12 cellular contexts compared by ENCODE assay signal in the genomic region with DNA sequence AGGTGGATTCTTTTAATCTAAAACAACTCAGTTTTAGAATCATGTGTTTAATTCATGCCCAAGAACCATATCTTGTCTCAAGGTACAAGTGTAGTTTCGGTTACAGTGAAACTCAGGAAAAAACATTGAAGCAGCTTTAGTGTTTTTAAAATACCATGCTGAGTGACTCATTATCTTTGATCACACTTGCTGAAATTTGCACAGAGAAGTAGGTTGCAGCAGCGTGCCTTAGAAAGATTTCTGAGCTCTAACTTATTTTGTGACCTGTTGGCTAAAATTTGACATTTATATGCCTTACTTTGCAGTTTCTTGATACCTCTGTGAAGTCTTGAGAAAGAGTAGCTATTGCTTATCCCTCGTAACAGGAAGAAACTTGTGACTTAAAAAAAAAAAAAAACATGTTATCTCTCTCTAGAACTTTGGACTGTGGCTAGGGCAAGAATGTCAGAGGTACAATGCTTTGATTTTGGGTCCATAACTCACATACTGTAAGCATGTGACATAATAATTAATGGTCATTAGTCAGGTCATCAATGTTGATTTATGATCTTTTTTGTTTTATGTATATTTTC. TPM values are rescaled to one million over a fixed set of nuclear protein-coding genes. Genes with fewer than 3 reads are reported as not detected.
DNase-seq lines count a peak whose midpoint lies in the region; ATAC-seq and TF ChIP-seq lines count a peak whose summit lies in the region.
"Had no signal": no experiment of that assay in that cellular context is flagged by ENCODE, and none has a peak within 500 bp of the region (broad histone marks: within the 10 kb centered on the region; RNA-seq: fewer than 3 reads in every experiment).

No MANE protein-coding gene starts in this region.

- peak overlapping the region; percentile 93 for H3K27ac Mint-ChIP-seq in activated naive CD4-positive, alpha-beta T cell treated with anti-CD3 and anti-CD28 coated beads, Interleukin-2, amount 10 ng/mL, durations not matched to agents 7 days and 5 days
- H3K27ac Mint-ChIP-seq in activated T-helper 1 cell treated with anti-CD3 and anti-CD28 coated beads, Interleukin-12 subunit alpha, Interleukin-12 subunit beta, Interleukin-2, Interleukin-4 antibody, amounts not matched to agents 30 ng/mL and 10 ng/mL and 1 ng/mL, durations not matched to agents 14 hours and 24 hours and 36 hours, result peak overlapping the region; percentile 89

- no peaks in the 10 kb centered on the region for H3K36me3 ChIP-seq in transverse colon
- H3K36me3 ChIP-seq: upper lobe of right lung had no signal

- no peaks in the 10 kb centered on the region for H3K27me3 ChIP-seq in transverse colon
- H3K27me3 ChIP-seq: upper lobe of right lung had no signal

- H3K36me3 Mint-ChIP-seq in activated naive CD4-positive, alpha-beta T cell treated with anti-CD3 and anti-CD28 coated beads, Interleukin-2, amount 10 ng/mL, durations not matched to agents 7 days and 5 days, result peaks cover 28% of the 10 kb centered on the region
- H3K36me3 Mint-ChIP-seq in activated T-helper 1 cell treated with anti-CD3 and anti-CD28 coated beads, Interleukin-12 subunit alpha, Interleukin-12 subunit beta, Interleukin-2, Interleukin-4 antibody, amounts not matched to agents 30 ng/mL and 10 ng/mL and 1 ng/mL, durations not matched to agents 14 hours and 24 hours and 36 hours (ENCODE audit: low read depth), result peaks cover 22% of the 10 kb centered on the region

- H3K27ac ChIP-seq in transverse colon, result peak overlapping the region in 3 of 4 donors; percentile 4 to 15 (median 14)
- H3K27ac ChIP-seq: upper lobe of right lung, VCaP had no signal

- no peak for DNase-seq in activated naive CD4-positive, alpha-beta T cell treated with anti-CD3 and anti-CD28 coated beads, Interleukin-2, amount 10 ng/mL, durations not matched to agents 7 days and 5 days
- DNase-seq in activated naive CD4-positive, alpha-beta T cell treated with Interleukin-2 at 50 U/mL for 16 hours, result no peak
- no peak for DNase-seq in activated T-helper 1 cell treated with anti-CD3 and anti-CD28 coated beads, Interleukin-12 subunit alpha, Interleukin-12 subunit beta, Interleukin-2, Interleukin-4 antibody, amounts not matched to agents 30 ng/mL and 10 ng/mL and 1 ng/mL, durations not matched to agents 14 hours and 24 hours and 36 hours (ENCODE audit: low spot score)
- DNase-seq in fibroblast of pulmonary artery (ENCODE audit: low read depth), result peak; percentile 9
- DNase-seq in transverse colon, result no peak
- DNase-seq in NCI-H226, result no peak
- DNase-seq in NCI-H1092 (lab: John Stamatoyannopoulos, UW), result no peak
- DNase-seq: effector CD4-positive, alpha-beta T cell; NCI-H510A treated with DMSO at 0.1 percent for 48 hours; upper lobe of right lung had no signal

- TF ChIP-seq CTCF in fibroblast of pulmonary artery (IDR thresholded peaks at IDR 0.05; ENCODE audit: low read length, missing control alignments), result no peak
- no peak for TF ChIP-seq CTCF in transverse colon (IDR thresholded peaks at IDR 0.05)

- no peak for TF ChIP-seq POLR2A in transverse colon (IDR thresholded peaks at IDR 0.05)

- H3K4me1 Mint-ChIP-seq in activated naive CD4-positive, alpha-beta T cell treated with anti-CD3 and anti-CD28 coated beads, Interleukin-2, amount 10 ng/mL, durations not matched to agents 7 days and 5 days, result peaks cover 80% of the 10 kb centered on the region
- peaks cover 82% of the 10 kb centered on the region for H3K4me1 Mint-ChIP-seq in activated T-helper 1 cell treated with anti-CD3 and anti-CD28 coated beads, Interleukin-12 subunit alpha, Interleukin-12 subunit beta, Interleukin-2, Interleukin-4 antibody, amounts not matched to agents 30 ng/mL and 10 ng/mL and 1 ng/mL, durations not matched to agents 14 hours and 24 hours and 36 hours (ENCODE audit: low read depth)

- intact Hi-C loops in activated T-helper 1 cell treated with anti-CD3 and anti-CD28 coated beads, Interleukin-12 subunit alpha, Interleukin-12 subunit beta, Interleukin-2, Interleukin-4 antibody, amounts not matched to agents 30 ng/mL and 10 ng/mL and 1 ng/mL, durations not matched to agents 14 hours and 24 hours and 36 hours (cut with micrococcal nuclease), result loop anchor here (1.0 to 10.0 kb wide), 7 partner anchors 9 to 1149 kb away; a partner anchor contains a TSS
- intact Hi-C loops in transverse colon (cut with DNase I; ENCODE audit: low total_unique reads), result no loop called here

- ATAC-seq in HG02678 (IDR thresholded peaks at IDR 0.05; ENCODE audit: unreplicated experiment), result no peak
- ATAC-seq: upper lobe of right lung had no signal

- H3K4me3 Mint-ChIP-seq in activated naive CD4-positive, alpha-beta T cell treated with anti-CD3 and anti-CD28 coated beads, Interleukin-2, amount 10 ng/mL, durations not matched to agents 7 days and 5 days, result peak overlapping the region; percentile 53
- H3K4me3 Mint-ChIP-seq in activated T-helper 1 cell treated with anti-CD3 and anti-CD28 coated beads, Interleukin-12 subunit alpha, Interleukin-12 subunit beta, Interleukin-2, Interleukin-4 antibody, amounts not matched to agents 30 ng/mL and 10 ng/mL and 1 ng/mL, durations not matched to agents 14 hours and 24 hours and 36 hours, result peak overlapping the region; percentile 71

- CTCF ChIA-PET in activated naive CD4-positive, alpha-beta T cell treated with anti-CD3 and anti-CD28 coated beads, Interleukin-2, amount 10 ng/mL, durations not matched to agents 7 days and 5 days (lab: Charles Lee), result interaction anchor here (1.0 to 2.1 kb wide), 5 partner anchors 9 to 35 kb away, joined by 3 to 6 read pairs (median 5); a partner anchor contains a TSS

- no peak for TF ChIP-seq EP300 in transverse colon (IDR thresholded peaks at IDR 0.05; ENCODE audit: low read depth)

- H3K4me3 ChIP-seq in fibroblast of pulmonary artery (replicated peaks; ENCODE audit: low read depth, low read length), result no peak overlapping the region
- no peak overlapping the region for H3K4me3 ChIP-seq in transverse colon
- H3K4me3 ChIP-seq: upper lobe of right lung had no signal

- no peaks in the 10 kb centered on the region for H3K9me3 Mint-ChIP-seq in activated naive CD4-positive, alpha-beta T cell treated with anti-CD3 and anti-CD28 coated beads, Interleukin-2, amount 10 ng/mL, durations not matched to agents 7 days and 5 days
- H3K9me3 Mint-ChIP-seq in activated T-helper 1 cell treated with anti-CD3 and anti-CD28 coated beads, Interleukin-12 subunit alpha, Interleukin-12 subunit beta, Interleukin-2, Interleukin-4 antibody, amounts not matched to agents 30 ng/mL and 10 ng/mL and 1 ng/mL, durations not matched to agents 14 hours and 24 hours and 36 hours, result no peaks in the 10 kb centered on the region

- no peaks in the 10 kb centered on the region for H3K9me3 ChIP-seq in transverse colon
- H3K9me3 ChIP-seq: upper lobe of right lung had no signal

- WGBS in transverse colon (ENCODE audit: low coverage in 1 of 2), 2 donors, result 33 to 35% methylated on average over 3 of the region's 3 CpGs

- H3K27me3 Mint-ChIP-seq in activated naive CD4-positive, alpha-beta T cell treated with anti-CD3 and anti-CD28 coated beads, Interleukin-2, amount 10 ng/mL, durations not matched to agents 7 days and 5 days, result no peaks in the 10 kb centered on the region
- no peaks in the 10 kb centered on the region for H3K27me3 Mint-ChIP-seq in activated T-helper 1 cell treated with anti-CD3 and anti-CD28 coated beads, Interleukin-12 subunit alpha, Interleukin-12 subunit beta, Interleukin-2, Interleukin-4 antibody, amounts not matched to agents 30 ng/mL and 10 ng/mL and 1 ng/mL, durations not matched to agents 14 hours and 24 hours and 36 hours (ENCODE audit: insufficient read depth)

- in situ Hi-C loops in transverse colon (cut with MboI; ENCODE audit: low pct_ligation_motif_present in 1 of 4, low pct_unique_long_range_greater_than_20kb in 1 of 4, low sequenced_read_pairs in 3 of 4), result no loop called here

- H3K4me1 ChIP-seq in transverse colon, result peaks cover 0 to 28% (median 9%) of the 10 kb centered on the region in 4 donors

RNA-seq across cellular contexts. Expression of a gene that starts 34.5 kb away (rescaled TPM):
- 15.7 and 16.3 TPM in 2 replicates for total RNA-seq in activated T-helper 1 cell treated with anti-CD3 and anti-CD28 coated beads, Interleukin-12 subunit alpha, Interleukin-12 subunit beta, Interleukin-2, Interleukin-4 antibody, amounts not matched to agents 30 ng/mL and 10 ng/mL and 1 ng/mL, durations not matched to agents 14 hours and 24 hours and 36 hours
- total RNA-seq in transverse colon, result 10 to 100 TPM; 19.5 to 70.3 (median 46.9) TPM
